8 cellular contexts compared by ENCODE assay signal in the genomic region with DNA sequence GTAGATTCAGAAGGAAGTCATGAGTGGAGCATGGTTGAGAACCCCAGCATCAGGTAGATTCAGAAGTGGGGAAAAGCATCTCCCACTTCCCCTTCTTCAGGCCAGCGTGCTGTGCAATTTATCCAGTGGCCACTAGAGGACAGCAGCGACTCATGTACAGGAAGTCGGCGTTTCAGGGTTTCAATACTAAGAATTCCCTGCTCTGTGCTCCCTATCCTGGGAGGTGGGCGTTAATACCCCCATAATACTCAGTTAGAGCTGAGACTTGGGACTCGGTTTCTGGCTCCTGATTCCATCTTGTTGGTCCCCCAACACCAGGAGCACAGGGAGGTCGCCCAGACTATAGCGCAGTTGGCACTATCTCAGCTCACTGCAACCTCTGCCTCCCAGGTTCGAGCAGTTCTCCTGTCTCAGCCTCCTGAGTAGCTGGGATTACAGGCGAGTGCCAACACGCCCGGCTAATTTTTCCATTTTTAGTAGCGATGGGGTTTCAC.
A peak's percentile ranks its signal among the peaks of the same experiment; 100 is the strongest.
DNase-seq lines count a peak whose midpoint lies in the region; ATAC-seq and TF ChIP-seq lines count a peak whose summit lies in the region.

No MANE protein-coding gene starts in this region.

- H3K27me3 ChIP-seq in HCT116 (ENCODE audit: insufficient read depth, low read length) = no peaks in the 10 kb centered on the region

- ATAC-seq in HCT116 (peak; percentile 88), GM18858 (IDR thresholded peaks at IDR 0.05; ENCODE audit: unreplicated experiment) (no peak)
- peak; percentile 48 to 83 for ATAC-seq in activated CD4-positive, CD25-positive, alpha-beta regulatory T cell treated with anti-CD3 and anti-CD28 coated beads, Interleukin-2, amount 50 U/mL, for 24 hours

- intact Hi-C loops in HCT116 (cut with micrococcal nuclease) (loop anchor here (1.0 to 5.0 kb wide), 5 partner anchors 28 to 586 kb away; no protein-coding TSS in a partner anchor), lower leg skin (cut with DNase I; ENCODE audit: low total_unique reads) (loop anchor here (10.0 kb wide), 1 partner anchor 292 kb away; no protein-coding TSS in a partner anchor)

- 20 to 21% methylated on average over 13 of the region's 13 CpGs for whole genome bisulfite sequencing in lower leg skin, 2 donors

- CTCF ChIA-PET in HCT116 (lab: Charles Lee) = interaction anchor here (0.7 to 2.2 kb wide), 12 partner anchors 8 to 293 kb away, joined by 3 to 21 read pairs (median 4); a partner anchor contains a TSS

- TF ChIP-seq CTCF in HCT116 (IDR thresholded peaks at IDR 0.05 in 2 of 3, conservative IDR thresholded peaks at IDR 0.05 in 1 of 3; ENCODE audit: borderline replicate concordance in 1 of 3, insufficient read depth in 1 of 3, low read depth in 2 of 3, low read length in 2 of 3) (peak; percentile 97 to 100 (median 99)), lower leg skin (IDR thresholded peaks at IDR 0.05) (peak in 1 of 3 donors; percentile 79)

- H3K4me2 ChIP-seq in HCT116 (ENCODE audit: low read length) = peak overlapping the region; percentile 34

- no peaks in the 10 kb centered on the region for H3K36me3 ChIP-seq in HCT116 (ENCODE audit: control insufficient read depth in 1 of 2, insufficient read depth in 2 of 2, low read length in 2 of 2)

- H3K4me1 ChIP-seq in HCT116 (ENCODE audit: control insufficient read depth in 1 of 2, insufficient read depth in 2 of 2, low read length in 2 of 2) = peaks cover 0 to 12% of the 10 kb centered on the region in 2 experiments; a peak in 3 of 4 replicates

- H4K20me1 ChIP-seq in HCT116 (ENCODE audit: insufficient read depth) = no peaks in the 10 kb centered on the region

- H3K9me3 ChIP-seq in HCT116 (ENCODE audit: control insufficient read depth in 1 of 2, insufficient read depth in 1 of 2, low read depth in 1 of 2, low read length in 2 of 2) = no peaks in the 10 kb centered on the region

- no TSS peak for BruUV-seq in HCT116 (replicated peaks; lab: Mats Ljungman, UMichigan)

- peak; percentile 100 for TF ChIP-seq RAD21 in HCT116 (IDR thresholded peaks at IDR 0.05; ENCODE audit: low read depth)

- peak overlapping the region; percentile 97 for H2AFZ ChIP-seq in HCT116 (ENCODE audit: low read depth, low read length, poor library complexity, severe bottlenecking)

- TF ChIP-seq POLR2A in HCT116 (IDR thresholded peaks at IDR 0.05; ENCODE audit: borderline replicate concordance, extremely low read depth, insufficient read depth, insufficient read length) = no peak
- TF ChIP-seq POLR2A in lower leg skin (IDR thresholded peaks at IDR 0.05) = no peak

- H3K9ac ChIP-seq in HCT116 (ENCODE audit: low read length) = no peak overlapping the region

- DNase-seq in DMS 273 (lab: John Stamatoyannopoulos, UW; ENCODE audit: unreplicated experiment) = peak; percentile 89
- peak; percentile 63 for DNase-seq in HCT116 (ENCODE audit: low read depth, low spot score)
- peak; percentile 56 for DNase-seq in NCI-H2171 (lab: John Stamatoyannopoulos, UW)
- DNase-seq in cerebellar cortex (ENCODE audit: low spot score) = peak; percentile 79
- peak; percentile 72 to 94 for DNase-seq in lower leg skin (ENCODE audit: low spot score in 2 of 2)
- DNase-seq in stimulated activated CD4-positive, alpha-beta T cell treated with anti-CD3 and anti-CD28 coated beads, Interleukin-4, amount 100 ng/mL, for 48 hours (ENCODE audit: low read depth in 2 of 2) = peak; percentile 58

- H3K27ac ChIP-seq in HCT116 (ENCODE audit: low read depth, low read length) = no peak overlapping the region

- POLR2A ChIA-PET in HCT116 (lab: Charles Lee) = interaction anchor here (1.5 kb wide), 1 partner anchor 33 kb away, joined by 3 read pairs; no protein-coding TSS in a partner anchor

- RAD21 ChIA-PET in HCT116 (lab: Charles Lee; ENCODE audit: low non-redundant PET in 1 of 2, low total read pairs in 2 of 2, uncharacterized antibody in 2 of 2, unreplicated experiment in 2 of 2) = interaction anchor here (0.6 to 2.2 kb wide), 5 partner anchors 28 to 290 kb away, joined by 3 to 10 read pairs (median 6); no protein-coding TSS in a partner anchor

- H3K9me2 ChIP-seq in HCT116 (ENCODE audit: insufficient read depth) = no peaks in the 10 kb centered on the region

- no peaks in the 10 kb centered on the region for H3K79me2 ChIP-seq in HCT116 (ENCODE audit: insufficient read depth, low read length)

- H3K4me3 ChIP-seq in HCT116 (replicated peaks in 1 of 2; ENCODE audit: low read depth in 1 of 2, low read length in 2 of 2) (no peak overlapping the region), lower leg skin (ENCODE audit: low read depth, poor library complexity, severe bottlenecking) (no peak overlapping the region)

TF ChIP-seq in HCT116, 20 proteins besides CTCF, POLR2A, EP300 and RAD21:
- TF ChIP-seq, protein P1, sequence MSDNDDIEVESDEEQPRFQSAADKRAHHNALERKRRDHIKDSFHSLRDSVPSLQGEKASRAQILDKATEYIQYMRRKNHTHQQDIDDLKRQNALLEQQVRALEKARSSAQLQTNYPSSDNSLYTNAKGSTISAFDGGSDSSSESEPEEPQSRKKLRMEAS (IDR thresholded peaks at IDR 0.05) = no peak
- TF ChIP-seq FOSL1 (IDR thresholded peaks at IDR 0.05; ENCODE audit: low read depth) (no peak), JUND (IDR thresholded peaks at IDR 0.05) (no peak), YY1 (IDR thresholded peaks at IDR 0.05; ENCODE audit: extremely low read depth, insufficient replicate concordance, low read depth, low read length) (no peak), CEBPB (IDR thresholded peaks at IDR 0.05; ENCODE audit: low read depth) (no peak), POLR2AphosphoS5 (IDR thresholded peaks at IDR 0.05; ENCODE audit: low read depth, low read length) (no peak), SRF (IDR thresholded peaks at IDR 0.05; ENCODE audit: low read depth) (no peak), TCF7L2 (IDR thresholded peaks at IDR 0.05; ENCODE audit: borderline replicate concordance, extremely low read depth, insufficient read depth, insufficient read length) (no peak), ELF1 (IDR thresholded peaks at IDR 0.05; ENCODE audit: borderline replicate concordance, low read depth) (no peak), ZFX (IDR thresholded peaks at IDR 0.05) (no peak), EZH2 (IDR thresholded peaks at IDR 0.05) (no peak), SP1 (IDR thresholded peaks at IDR 0.05; ENCODE audit: low read depth) (no peak), EZH2phosphoT487 (IDR thresholded peaks at IDR 0.05; ENCODE audit: borderline replicate concordance) (no peak)
- TF ChIP-seq, protein P2, sequence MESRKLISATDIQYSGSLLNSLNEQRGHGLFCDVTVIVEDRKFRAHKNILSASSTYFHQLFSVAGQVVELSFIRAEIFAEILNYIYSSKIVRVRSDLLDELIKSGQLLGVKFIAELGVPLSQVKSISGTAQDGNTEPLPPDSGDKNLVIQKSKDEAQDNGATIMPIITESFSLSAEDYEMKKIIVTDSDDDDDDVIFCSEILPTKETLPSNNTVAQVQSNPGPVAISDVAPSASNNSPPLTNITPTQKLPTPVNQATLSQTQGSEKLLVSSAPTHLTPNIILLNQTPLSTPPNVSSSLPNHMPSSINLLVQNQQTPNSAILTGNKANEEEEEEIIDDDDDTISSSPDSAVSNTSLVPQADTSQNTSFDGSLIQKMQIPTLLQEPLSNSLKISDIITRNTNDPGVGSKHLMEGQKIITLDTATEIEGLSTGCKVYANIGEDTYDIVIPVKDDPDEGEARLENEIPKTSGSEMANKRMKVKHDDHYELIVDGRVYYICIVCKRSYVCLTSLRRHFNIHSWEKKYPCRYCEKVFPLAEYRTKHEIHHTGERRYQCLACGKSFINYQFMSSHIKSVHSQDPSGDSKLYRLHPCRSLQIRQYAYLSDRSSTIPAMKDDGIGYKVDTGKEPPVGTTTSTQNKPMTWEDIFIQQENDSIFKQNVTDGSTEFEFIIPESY (IDR thresholded peaks at IDR 0.05; ENCODE audit: extremely low read depth, insufficient replicate concordance, low read length) = no peak
- TF ChIP-seq, protein P3, sequence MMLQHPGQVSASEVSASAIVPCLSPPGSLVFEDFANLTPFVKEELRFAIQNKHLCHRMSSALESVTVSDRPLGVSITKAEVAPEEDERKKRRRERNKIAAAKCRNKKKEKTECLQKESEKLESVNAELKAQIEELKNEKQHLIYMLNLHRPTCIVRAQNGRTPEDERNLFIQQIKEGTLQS (IDR thresholded peaks at IDR 0.05) = no peak
- TF ChIP-seq, protein P4, sequence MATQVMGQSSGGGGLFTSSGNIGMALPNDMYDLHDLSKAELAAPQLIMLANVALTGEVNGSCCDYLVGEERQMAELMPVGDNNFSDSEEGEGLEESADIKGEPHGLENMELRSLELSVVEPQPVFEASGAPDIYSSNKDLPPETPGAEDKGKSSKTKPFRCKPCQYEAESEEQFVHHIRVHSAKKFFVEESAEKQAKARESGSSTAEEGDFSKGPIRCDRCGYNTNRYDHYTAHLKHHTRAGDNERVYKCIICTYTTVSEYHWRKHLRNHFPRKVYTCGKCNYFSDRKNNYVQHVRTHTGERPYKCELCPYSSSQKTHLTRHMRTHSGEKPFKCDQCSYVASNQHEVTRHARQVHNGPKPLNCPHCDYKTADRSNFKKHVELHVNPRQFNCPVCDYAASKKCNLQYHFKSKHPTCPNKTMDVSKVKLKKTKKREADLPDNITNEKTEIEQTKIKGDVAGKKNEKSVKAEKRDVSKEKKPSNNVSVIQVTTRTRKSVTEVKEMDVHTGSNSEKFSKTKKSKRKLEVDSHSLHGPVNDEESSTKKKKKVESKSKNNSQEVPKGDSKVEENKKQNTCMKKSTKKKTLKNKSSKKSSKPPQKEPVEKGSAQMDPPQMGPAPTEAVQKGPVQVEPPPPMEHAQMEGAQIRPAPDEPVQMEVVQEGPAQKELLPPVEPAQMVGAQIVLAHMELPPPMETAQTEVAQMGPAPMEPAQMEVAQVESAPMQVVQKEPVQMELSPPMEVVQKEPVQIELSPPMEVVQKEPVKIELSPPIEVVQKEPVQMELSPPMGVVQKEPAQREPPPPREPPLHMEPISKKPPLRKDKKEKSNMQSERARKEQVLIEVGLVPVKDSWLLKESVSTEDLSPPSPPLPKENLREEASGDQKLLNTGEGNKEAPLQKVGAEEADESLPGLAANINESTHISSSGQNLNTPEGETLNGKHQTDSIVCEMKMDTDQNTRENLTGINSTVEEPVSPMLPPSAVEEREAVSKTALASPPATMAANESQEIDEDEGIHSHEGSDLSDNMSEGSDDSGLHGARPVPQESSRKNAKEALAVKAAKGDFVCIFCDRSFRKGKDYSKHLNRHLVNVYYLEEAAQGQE (IDR thresholded peaks at IDR 0.05; ENCODE audit: low read depth) = no peak
